ENCODE assay signal across 8 cellular contexts in the genomic region with DNA sequence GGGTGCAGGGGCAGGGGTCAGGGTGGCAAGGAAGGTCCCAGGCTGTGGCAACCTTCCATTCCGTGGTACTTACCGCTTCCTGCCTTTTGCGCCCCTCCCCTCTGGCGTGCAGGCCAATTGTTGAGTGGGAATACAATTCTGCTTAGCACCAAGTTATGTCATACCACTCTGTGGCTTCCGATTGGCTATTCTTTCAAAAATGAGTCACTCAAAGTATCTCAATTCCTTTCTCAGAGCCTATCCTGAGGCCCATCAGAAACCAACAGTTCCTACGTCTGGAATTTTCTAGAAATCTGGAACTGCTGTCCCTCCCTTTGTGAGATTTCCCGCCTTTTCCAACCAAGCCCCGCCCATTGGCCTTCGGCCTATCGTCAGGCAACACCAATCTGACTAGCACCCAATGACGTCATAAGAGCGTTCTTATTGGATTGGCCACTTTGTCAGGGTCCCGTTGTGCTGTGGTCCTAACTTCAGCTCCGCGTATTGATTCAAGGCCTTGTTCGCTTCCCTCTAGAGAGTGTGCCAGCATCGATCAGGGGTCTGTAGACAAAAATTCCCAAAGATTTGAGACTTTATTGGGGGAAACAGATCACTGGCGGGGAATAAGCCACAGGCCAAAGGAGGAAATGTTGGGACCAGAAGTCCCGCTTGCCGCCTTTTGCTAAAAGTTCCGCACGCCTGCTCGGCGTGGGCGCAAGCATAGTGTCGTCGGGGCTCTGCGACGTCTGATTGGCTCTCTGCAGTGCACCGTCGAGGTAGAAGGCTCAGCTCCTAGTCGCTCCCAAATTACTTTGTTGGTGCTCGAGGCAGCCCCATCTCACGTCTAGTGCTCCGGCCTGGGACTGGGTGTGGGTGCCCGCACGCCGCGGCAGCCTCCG. TPM values are rescaled to one million over a fixed set of nuclear protein-coding genes. Genes with fewer than 3 reads are reported as not detected.
DNase-seq lines count a peak whose midpoint lies in the region; ATAC-seq, FAIRE-seq and TF ChIP-seq lines count a peak whose summit lies in the region.

No MANE protein-coding gene starts in this region.

- no peaks in the 10 kb centered on the region for H3K27me3 ChIP-seq in pancreas
- H3K27me3 ChIP-seq in tibial nerve = no peaks in the 10 kb centered on the region

- peak; percentile 90 for DNase-seq in CMK (ENCODE audit: low read depth)
- DNase-seq in HT-29 (ENCODE audit: low spot score) = peak; percentile 94
- DNase-seq in SHP77 treated with DMSO at 0.1 percent for 48 hours (lab: John Stamatoyannopoulos, UW) = peak; percentile 92
- peak; percentile 89 for DNase-seq in activated effector memory CD4-positive, alpha-beta T cell treated with anti-CD3 and anti-CD28 coated beads, Interleukin-2, amount 50 U/mL, for 16 hours
- DNase-seq in foreskin melanocyte = peak; percentile 90
- DNase-seq in pancreas = peak; percentile 80 to 91 (median 86)
- DNase-seq in tibial nerve (ENCODE audit: low spot score in 2 of 2) = peak; percentile 79 to 90

- H3K4me3 ChIP-seq in pancreas = no peak overlapping the region
- H3K4me3 ChIP-seq in tibial nerve = peak overlapping the region in 2 of 4 donors; percentile 1 to 5

- H3K36me3 ChIP-seq in pancreas = no peaks in the 10 kb centered on the region
- H3K36me3 ChIP-seq in tibial nerve = no peaks in the 10 kb centered on the region

- no peak for TF ChIP-seq CTCF in pancreas (IDR thresholded peaks at IDR 0.05)
- no peak for TF ChIP-seq CTCF in tibial nerve (IDR thresholded peaks at IDR 0.05)

- TF ChIP-seq POLR2A in tibial nerve (IDR thresholded peaks at IDR 0.05) = no peak

- intact Hi-C loops in pancreas (cut with DNase I) = no loop called here

- peak; percentile 92 for FAIRE-seq in pancreas (lab: Jason Lieb, UNC)

- peak; percentile 73 for ATAC-seq in GM19467 (IDR thresholded peaks at IDR 0.05; ENCODE audit: unreplicated experiment)
- peak; percentile 89 to 94 (median 93) for ATAC-seq in pancreas

- peak in 1 of 2 donors; percentile 34 for TF ChIP-seq EP300 in tibial nerve (IDR thresholded peaks at IDR 0.05)

- 56 to 63% methylated on average over 40 of the region's 40 CpGs for WGBS in pancreas, 2 donors
- 62% methylated on average over 35 to 38 of the region's 40 CpGs for WGBS in tibial nerve, 2 donors

- no peaks in the 10 kb centered on the region for H3K9me3 ChIP-seq in pancreas
- no peaks in the 10 kb centered on the region for H3K9me3 ChIP-seq in tibial nerve

- H3K27ac ChIP-seq in pancreas = peak overlapping the region in 3 of 4 donors; percentile 11 to 30 (median 19)
- H3K27ac ChIP-seq in tibial nerve = peak overlapping the region; percentile 34 to 82 (median 69)

- H3K4me1 ChIP-seq in pancreas (peaks cover 0 to 7% (median 0%) of the 10 kb centered on the region in 3 donors), tibial nerve (peaks cover 0 to 16% (median 2%) of the 10 kb centered on the region in 4 donors)

RNA-seq across cellular contexts. Expression of gene NTN5, which starts 11.7 kb away (rescaled TPM):
- total RNA-seq in HT-29 (2014; rRNA removed; shearing (Covaris generic)) = not detected in 2 replicates
- total RNA-seq in pancreas (under 1 TPM in 5 of 6 donors, not detected in 1; 0.12 to 0.37 (median 0.20) TPM), tibial nerve (1 to 10 TPM in 3 of 4 donors, under 1 TPM in 1; 0.78 to 6.9 (median 2.2) TPM)
- polyA plus RNA-seq in pancreas = 1 to 10 TPM in 1 of 2 donors, under 1 TPM in 1; 0.38 to 1.8 TPM

RNA-seq across cellular contexts. Expression of gene CA11, which starts 15.1 kb away (rescaled TPM):
- 1.4 and 4.7 TPM in 2 replicates for total RNA-seq in HT-29 (2014; rRNA removed; shearing (Covaris generic))
- total RNA-seq in pancreas = 1 to 10 TPM; 2.6 to 6.2 (median 4.5) TPM
- 10 to 100 TPM; 10.2 to 15.2 TPM for polyA plus RNA-seq in pancreas
- 1 to 10 TPM; 3.1 to 5.4 (median 4.0) TPM for total RNA-seq in tibial nerve

RNA-seq across cellular contexts. Expression of gene DBP, which starts 23.9 kb away (rescaled TPM):
- total RNA-seq in HT-29 (2014; rRNA removed; shearing (Covaris generic)) = 19.4 and 27.9 TPM in 2 replicates
- 1 to 10 TPM; 3.3 to 8.3 (median 6.5) TPM for total RNA-seq in pancreas
- polyA plus RNA-seq in pancreas = 10 to 100 TPM in 1 of 2 donors, 1 to 10 TPM in 1; 4.7 to 11.4 TPM
- total RNA-seq in tibial nerve = 10 to 100 TPM in 2 of 4 donors, 1 to 10 TPM in 2; 2.4 to 20.1 (median 10.1) TPM

RNA-seq across cellular contexts. Expression of gene FUT2, which starts 34.7 kb away (rescaled TPM):
- total RNA-seq in HT-29 (2014; rRNA removed; shearing (Covaris generic)) = 14.3 and 21.0 TPM in 2 replicates
- total RNA-seq in pancreas = 10 to 100 TPM in 2 of 6 donors, 1 to 10 TPM in 4; 4.8 to 14.5 (median 8.2) TPM
- 1 to 10 TPM; 3.7 to 5.4 TPM for polyA plus RNA-seq in pancreas
- under 1 TPM in 1 of 4 donors, not detected in 3; 0.44 TPM for total RNA-seq in tibial nerve

RNA-seq across cellular contexts. Expression of gene SPHK2, which starts 41.8 kb away (rescaled TPM):
- 114 and 115 TPM in 2 replicates for total RNA-seq in HT-29 (2014; rRNA removed; shearing (Covaris generic))
- 10 to 100 TPM in 1 of 6 donors, 1 to 10 TPM in 5; 4.3 to 11.0 (median 6.6) TPM for total RNA-seq in pancreas
- polyA plus RNA-seq in pancreas = 10 to 100 TPM; 15.9 to 24.0 TPM
- total RNA-seq in tibial nerve = 10 to 100 TPM; 28.0 to 34.7 (median 30.1) TPM
